11 cellular contexts compared by ENCODE assay signal in genomic region chr13:31234729-31235128, GRCh38. TPM values are rescaled to one million over a fixed set of nuclear protein-coding genes. Genes with fewer than 3 reads are reported as not detected.
DNase-seq lines count a peak whose midpoint lies in the region; ATAC-seq and TF ChIP-seq lines count a peak whose summit lies in the region.
"Had no signal": no experiment of that assay in that cellular context is flagged by ENCODE, and none has a peak within 500 bp of the region (broad histone marks: within the 10 kb centered on the region; RNA-seq: fewer than 3 reads in every experiment).

No MANE protein-coding gene starts in this region.

- no peaks in the 10 kb centered on the region; the same call in 1 of the 2 replicates for H3K9me3 Mint-ChIP-seq in WTC11
- no peaks in the 10 kb centered on the region for H3K9me3 Mint-ChIP-seq in activated naive CD4-positive, alpha-beta T cell treated with anti-CD3 and anti-CD28 coated beads, Interleukin-2, amount 10 ng/mL, durations not matched to agents 7 days and 5 days
- H3K9me3 Mint-ChIP-seq: activated T-cell treated with anti-CD3 and anti-CD28 coated beads, Interleukin-2, amount 50 U/mL, for 24 hours; CD8-positive, alpha-beta T cell had no signal

- CTCF ChIA-PET in WTC11 (lab: Charles Lee), result interaction anchor here (0.7 to 1.3 kb wide), 4 partner anchors 9 to 465 kb away, joined by 3 to 4 read pairs (median 3); no protein-coding TSS in a partner anchor
- CTCF ChIA-PET in activated naive CD4-positive, alpha-beta T cell treated with anti-CD3 and anti-CD28 coated beads, Interleukin-2, amount 10 ng/mL, durations not matched to agents 7 days and 5 days (lab: Charles Lee), result interaction anchor here (0.7 to 6.3 kb wide), 3 partner anchors 13 to 190 kb away, joined by 3 to 61 read pairs (median 11); no protein-coding TSS in a partner anchor

- no peaks in the 10 kb centered on the region for H3K36me3 Mint-ChIP-seq in WTC11
- no peaks in the 10 kb centered on the region for H3K36me3 Mint-ChIP-seq in activated naive CD4-positive, alpha-beta T cell treated with anti-CD3 and anti-CD28 coated beads, Interleukin-2, amount 10 ng/mL, durations not matched to agents 7 days and 5 days

- TF ChIP-seq CTCF in WTC11 (IDR thresholded peaks at IDR 0.05), result no peak

- H3K4me3 Mint-ChIP-seq in WTC11, result no peak overlapping the region
- no peak overlapping the region for H3K4me3 Mint-ChIP-seq in activated naive CD4-positive, alpha-beta T cell treated with anti-CD3 and anti-CD28 coated beads, Interleukin-2, amount 10 ng/mL, durations not matched to agents 7 days and 5 days
- H3K4me3 Mint-ChIP-seq: activated T-cell treated with anti-CD3 and anti-CD28 coated beads, Interleukin-2, amount 50 U/mL, for 24 hours; CD8-positive, alpha-beta T cell had no signal

- H3K27ac Mint-ChIP-seq in WTC11, result peak overlapping the region; percentile 42; the same call in 1 of the 2 replicates
- H3K27ac Mint-ChIP-seq in activated naive CD4-positive, alpha-beta T cell treated with anti-CD3 and anti-CD28 coated beads, Interleukin-2, amount 10 ng/mL, durations not matched to agents 7 days and 5 days, result no peak overlapping the region
- H3K27ac Mint-ChIP-seq: activated T-cell treated with anti-CD3 and anti-CD28 coated beads, Interleukin-2, amount 50 U/mL, for 24 hours; CD8-positive, alpha-beta T cell had no signal

- DNase-seq in ACHN (peak; percentile 5), WTC11 (ENCODE audit: low spot score) (no peak), hepatic stellate cell (ENCODE audit: low spot score) (peak; percentile 14), NCI-H1105 (lab: John Stamatoyannopoulos, UW) (no peak)
- no peak for DNase-seq in activated naive CD4-positive, alpha-beta T cell treated with anti-CD3 and anti-CD28 coated beads, Interleukin-2, amount 10 ng/mL, durations not matched to agents 7 days and 5 days
- DNase-seq in stimulated activated CD4-positive, alpha-beta T cell treated with anti-CD3 and anti-CD28 coated beads, Interleukin-15, amount 100 ng/mL, for 24 hours, result no peak
- DNase-seq: activated T-cell treated with anti-CD3 and anti-CD28 coated beads, Interleukin-2, amount 50 U/mL, for 24 hours; CD8-positive, alpha-beta T cell; NCI-H146 had no signal

- POLR2A ChIA-PET in WTC11 (lab: Charles Lee), result no interaction called here

- no peaks in the 10 kb centered on the region for H3K4me1 Mint-ChIP-seq in WTC11
- no peaks in the 10 kb centered on the region for H3K4me1 Mint-ChIP-seq in activated naive CD4-positive, alpha-beta T cell treated with anti-CD3 and anti-CD28 coated beads, Interleukin-2, amount 10 ng/mL, durations not matched to agents 7 days and 5 days

- in situ Hi-C loops in ACHN (cut with HindIII; ENCODE audit: low pct_ligation_motif_present, low pct_unique_long_range_greater_than_20kb, low sequenced_read_pairs), result loop anchor here (25.0 kb wide), 1 partner anchor 178 kb away; no protein-coding TSS in a partner anchor

- ATAC-seq in GM19351 (IDR thresholded peaks at IDR 0.05; ENCODE audit: unreplicated experiment), result peak; percentile 49
- peak; percentile 91 for ATAC-seq in WTC11
- no peak for ATAC-seq in HG02938 (IDR thresholded peaks at IDR 0.05; ENCODE audit: unreplicated experiment)
- ATAC-seq: CD8-positive, alpha-beta T cell had no signal

- no peaks in the 10 kb centered on the region for H3K27me3 Mint-ChIP-seq in WTC11 (ENCODE audit: low read depth)
- H3K27me3 Mint-ChIP-seq in activated naive CD4-positive, alpha-beta T cell treated with anti-CD3 and anti-CD28 coated beads, Interleukin-2, amount 10 ng/mL, durations not matched to agents 7 days and 5 days, result no peaks in the 10 kb centered on the region
- H3K27me3 Mint-ChIP-seq: activated T-cell treated with anti-CD3 and anti-CD28 coated beads, Interleukin-2, amount 50 U/mL, for 24 hours had no signal

TF ChIP-seq in WTC11, 78 proteins besides CTCF, POLR2A, EP300 and RAD21:
- TF ChIP-seq E2F5 (CRISPR knock-in tag; IDR thresholded peaks at IDR 0.05) (no peak), NFATC4 (CRISPR knock-in tag; IDR thresholded peaks at IDR 0.05) (no peak), ZBTB21 (CRISPR knock-in tag; IDR thresholded peaks at IDR 0.05; ENCODE audit: borderline replicate concordance) (no peak), NR1H2 (CRISPR knock-in tag; IDR thresholded peaks at IDR 0.05) (no peak), ZNF671 (CRISPR knock-in tag; IDR thresholded peaks at IDR 0.05) (no peak), FOXJ3 (CRISPR knock-in tag; IDR thresholded peaks at IDR 0.05; ENCODE audit: borderline replicate concordance) (no peak), ELF4 (CRISPR knock-in tag; IDR thresholded peaks at IDR 0.05; ENCODE audit: low read depth) (no peak), ZNF138 (CRISPR knock-in tag; conservative IDR thresholded peaks at IDR 0.05) (no peak), MAX (CRISPR knock-in tag; IDR thresholded peaks at IDR 0.05) (no peak), USF1 (CRISPR knock-in tag; IDR thresholded peaks at IDR 0.05) (no peak)

RNA-seq across cellular contexts. Expression of gene B3GLCT, which starts 35.0 kb away (rescaled TPM):
- total RNA-seq in WTC11 (2021), result 2.4 to 3.1 TPM (median 2.7 TPM) in 3 replicates

Comparison
In these comparisons a context has a peak if more than half of its experiments do, and no peak if none do; other contexts are left out.
1. DNase-seq: peak in ACHN (single experiment) and hepatic stellate cell (single experiment); none in WTC11 (single experiment), NCI-H1105 (single experiment), activated naive CD4-positive, alpha-beta T cell treated with anti-CD3 and anti-CD28 coated beads, Interleukin-2, amount 10 ng/mL, durations not matched to agents 7 days and 5 days (single experiment) and stimulated activated CD4-positive, alpha-beta T cell treated with anti-CD3 and anti-CD28 coated beads, Interleukin-15, amount 100 ng/mL, for 24 hours (single experiment).